17 cellular contexts compared by ENCODE assay signal in the genomic region with DNA sequence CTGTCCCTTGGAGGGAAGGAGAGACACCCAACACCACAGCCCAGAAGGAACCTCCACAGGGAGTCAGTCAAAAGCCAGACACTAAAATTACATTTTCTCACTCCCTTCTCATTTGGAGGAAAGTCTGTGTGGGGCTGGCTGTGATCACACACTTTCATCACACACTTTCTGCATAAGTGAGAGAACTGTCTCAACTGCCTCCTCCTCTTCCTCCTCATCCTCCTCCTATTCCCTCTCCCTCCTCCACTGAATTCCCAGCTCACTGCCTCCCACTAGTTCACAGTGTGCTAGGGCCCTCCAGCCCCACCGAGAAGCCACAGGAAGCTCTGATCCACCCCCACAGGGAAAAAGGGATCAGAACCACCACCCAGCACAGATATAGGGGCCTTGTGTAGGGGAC.
"Had no signal": no experiment of that assay in that cellular context is flagged by ENCODE, and none has a peak within 500 bp of the region (broad histone marks: within the 10 kb centered on the region; RNA-seq: fewer than 3 reads in every experiment).

No MANE protein-coding gene starts in this region.

- H3K4me1 ChIP-seq: adrenal gland, colonic mucosa, pancreas had no signal

- ATAC-seq: activated naive CD4-positive, alpha-beta T cell treated with anti-CD3 and anti-CD28 coated beads, Interleukin-2, amount 50 U/mL, for 72 hours; activated T-cell treated with anti-CD3 and anti-CD28 coated beads, Interleukin-2, amount 50 U/mL, for 72 hours; left ventricle myocardium superior; pancreas; stimulated activated naive CD8-positive, alpha-beta T cell treated with anti-CD3 and anti-CD28 coated beads, Interleukin-15, Interleukin-2, amounts not matched to agents 100 U/mL and 50 U/mL, for 24 hours had no signal

- H3K36me3 ChIP-seq: adrenal gland, colonic mucosa, pancreas, suprapubic skin had no signal

- H3K27me3 ChIP-seq: adrenal gland, colonic mucosa, pancreas, suprapubic skin had no signal

- H3K9me3 ChIP-seq: adrenal gland, colonic mucosa, pancreas, suprapubic skin had no signal

- DNase-seq: activated CD4-positive, alpha-beta T cell treated with anti-CD3 and anti-CD28 coated beads for 1 hour; activated gamma-delta T cell; activated T-cell treated with anti-CD3 and anti-CD28 coated beads, Interleukin-2, amount 50 U/mL, for 72 hours; adrenal gland; colonic mucosa; erythroblast; left ventricle myocardium superior; naive B cell; pancreas; stimulated activated CD4-positive, alpha-beta T cell treated with anti-CD3 and anti-CD28 coated beads, Interleukin-12 subunit alpha, Interleukin-12 subunit beta, amount 100 ng/mL, for 4 hours; stimulated activated CD4-positive, alpha-beta T cell treated with anti-CD3 and anti-CD28 coated beads, Interleukin-1b, Interleukin-23, amount 100 ng/mL, for 48 hours; stimulated activated naive CD8-positive, alpha-beta T cell treated with anti-CD3 and anti-CD28 coated beads, Interleukin-15, Interleukin-2, amounts not matched to agents 100 U/mL and 50 U/mL, for 24 hours; SW 1271; T-helper 2 cell had no signal

- H3K4me3 ChIP-seq: adrenal gland, colonic mucosa, pancreas, suprapubic skin had no signal

- H3K27ac ChIP-seq: adrenal gland, colonic mucosa, pancreas, suprapubic skin, VCaP had no signal
